ENCODE assay signal across 20 cellular contexts in the genomic region with DNA sequence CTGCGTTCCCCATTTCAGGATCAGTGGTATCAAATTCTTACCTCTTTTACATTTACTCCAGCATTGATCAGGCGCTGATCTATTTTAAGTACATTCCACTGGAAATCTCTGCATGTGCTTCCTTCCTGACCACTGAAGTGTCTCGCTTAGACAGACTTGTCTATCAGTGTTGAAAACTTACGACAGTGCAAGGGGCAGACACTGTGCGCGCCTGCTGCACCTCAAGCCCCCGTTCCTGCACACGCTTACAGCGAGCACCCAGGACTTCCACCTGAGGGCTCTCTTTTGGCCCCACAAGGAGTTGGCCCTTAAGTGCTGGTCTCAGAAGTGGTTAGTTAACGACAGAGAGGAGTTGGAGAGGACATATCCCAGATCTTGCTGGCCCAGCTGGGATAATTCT.
DNase-seq lines count a peak whose midpoint lies in the region; ATAC-seq and TF ChIP-seq lines count a peak whose summit lies in the region.
"Had no signal": no experiment of that assay in that cellular context is flagged by ENCODE, and none has a peak within 500 bp of the region (broad histone marks: within the 10 kb centered on the region; RNA-seq: fewer than 3 reads in every experiment).

No MANE protein-coding gene starts in this region.

- in situ Hi-C loops in mammary epithelial cell (cut with MboI; ENCODE audit: low sequenced_read_pairs in 2 of 2) = no loop called here

- H3K27me3 ChIP-seq in breast epithelium (no peaks in the 10 kb centered on the region), mammary epithelial cell (ENCODE audit: insufficient read depth, low read length) (no peaks in the 10 kb centered on the region), trophoblast cell (ENCODE audit: insufficient read depth, low read length) (no peaks in the 10 kb centered on the region)
- H3K27me3 ChIP-seq: BLaER1 had no signal

- no peak for DNase-seq in breast epithelium (ENCODE audit: low spot score in 2 of 2)
- DNase-seq in mammary epithelial cell = no peak
- no peak for DNase-seq in epithelial cell of prostate (ENCODE audit: low read depth, low spot score)
- DNase-seq in memory B cell (ENCODE audit: low spot score in 2 of 2) = no peak
- DNase-seq in trophoblast cell = no peak
- DNase-seq in CD14-positive monocyte (ENCODE audit: low spot score) = no peak
- DNase-seq: 8988T; CD8-positive, alpha-beta memory T cell; COR-L47; DMS 273 treated with DMSO at 0.1 percent for 48 hours; DMS53; DND-41; EL; H9; IMR-90 had no signal

- no peak overlapping the region for H4K91ac ChIP-seq in trophoblast cell (ENCODE audit: low read depth, low read length)

- 98% methylated on average over 10 of the region's 10 CpGs for WGBS in mammary epithelial cell (ENCODE audit: low coverage, missing lambda C conversion rate)
- no CpG with 5 or more reads among the region's 10 CpGs for WGBS in trophoblast cell (ENCODE audit: extremely low coverage, insufficient coverage, insufficient read length)

- no peaks in the 10 kb centered on the region for H3K27me3 Mint-ChIP-seq in memory B cell
- peaks cover 0 to 6% (median 6%) of the 10 kb centered on the region in 3 donors for H3K27me3 Mint-ChIP-seq in CD14-positive monocyte (ENCODE audit: low read depth in 3 of 3)

- H3K79me1 ChIP-seq in trophoblast cell (ENCODE audit: low read length) = no peaks in the 10 kb centered on the region

- no peak overlapping the region for H2BK12ac ChIP-seq in trophoblast cell (ENCODE audit: low read length)

- H3K4me2 ChIP-seq in mammary epithelial cell (ENCODE audit: insufficient read depth, low read depth, low read length) = no peak overlapping the region
- H3K4me2 ChIP-seq in trophoblast cell (ENCODE audit: low read length) = no peak overlapping the region
- H3K4me2 ChIP-seq: BLaER1 had no signal

- H3K36me3 ChIP-seq in breast epithelium (no peaks in the 10 kb centered on the region), mammary epithelial cell (ENCODE audit: insufficient read depth, low read length) (no peaks in the 10 kb centered on the region), trophoblast cell (ENCODE audit: control insufficient read depth in 1 of 2, insufficient read depth in 2 of 2, low read length in 2 of 2) (peaks cover 2 to 3% of the 10 kb centered on the region in 2 experiments)
- H3K36me3 ChIP-seq: BLaER1 had no signal

- no peak overlapping the region for H3K4me3 ChIP-seq in breast epithelium
- H3K4me3 ChIP-seq in mammary epithelial cell (replicated peaks in 1 of 3; ENCODE audit: insufficient read depth in 1 of 3, low read depth in 2 of 3, low read length in 3 of 3) = no peak overlapping the region
- no peak overlapping the region for H3K4me3 ChIP-seq in trophoblast cell (ENCODE audit: low read depth, low read length)
- H3K4me3 ChIP-seq: BLaER1, GM12878 had no signal

- H3K4me3 Mint-ChIP-seq in memory B cell = no peak overlapping the region
- H3K4me3 Mint-ChIP-seq in CD14-positive monocyte = no peak overlapping the region
- H3K4me3 Mint-ChIP-seq: CD8-positive, alpha-beta memory T cell; H9 had no signal

- H3K4me1 ChIP-seq in breast epithelium = no peaks in the 10 kb centered on the region
- H3K4me1 ChIP-seq in mammary epithelial cell (ENCODE audit: insufficient read depth, low read length) = peaks cover 16% of the 10 kb centered on the region
- no peaks in the 10 kb centered on the region for H3K4me1 ChIP-seq in trophoblast cell (ENCODE audit: control insufficient read depth in 1 of 2, insufficient read depth in 2 of 2, low read length in 2 of 2)
- H3K4me1 ChIP-seq: BLaER1 had no signal

- H3K4ac ChIP-seq in trophoblast cell (ENCODE audit: low read depth, low read length) = peak overlapping the region; percentile 51

- peak overlapping the region; percentile 14 to 40 for H3K27ac ChIP-seq in breast epithelium
- no peak overlapping the region for H3K27ac ChIP-seq in mammary epithelial cell (ENCODE audit: insufficient read depth, low read depth, low read length)
- H3K27ac ChIP-seq in epithelial cell of prostate = peak overlapping the region; percentile 48
- H3K27ac ChIP-seq in trophoblast cell (ENCODE audit: low read depth, low read length) = no peak overlapping the region
- H3K27ac ChIP-seq: BLaER1, HL-60 had no signal

- no peak overlapping the region for H3K9ac ChIP-seq in mammary epithelial cell (ENCODE audit: insufficient read depth, low read length)
- H3K9ac ChIP-seq in trophoblast cell (ENCODE audit: low read length) = no peak overlapping the region
- H3K9ac ChIP-seq: BLaER1 had no signal

- CTCF ChIA-PET in mammary epithelial cell (lab: Charles Lee; ENCODE audit: low non-redundant PET) = no interaction called here

- ATAC-seq in memory B cell (ENCODE audit: low read depth) = no peak
- ATAC-seq in HG02678 (IDR thresholded peaks at IDR 0.05; ENCODE audit: unreplicated experiment) = no peak
- ATAC-seq in HG03196 (IDR thresholded peaks at IDR 0.05; ENCODE audit: unreplicated experiment) = no peak

- H4K20me1 ChIP-seq in mammary epithelial cell (ENCODE audit: insufficient read depth, low read length) = no peaks in the 10 kb centered on the region
- H4K20me1 ChIP-seq: BLaER1 had no signal

- H2BK5ac ChIP-seq in trophoblast cell (ENCODE audit: low read depth, low read length, poor library complexity) = no peak overlapping the region

- TF ChIP-seq CTCF in breast epithelium (IDR thresholded peaks at IDR 0.05) (no peak), mammary epithelial cell (conservative IDR thresholded peaks at IDR 0.05 in 1 of 2, IDR thresholded peaks at IDR 0.05 in 1 of 2; ENCODE audit: extremely low read depth in 1 of 2, insufficient read depth in 1 of 2, low read depth in 1 of 2, low read length in 2 of 2) (no peak), CD14-positive monocyte (IDR thresholded peaks at IDR 0.05) (no peak)

- H3K9me3 Mint-ChIP-seq in memory B cell = no peaks in the 10 kb centered on the region
- H3K9me3 Mint-ChIP-seq in CD14-positive monocyte = peaks cover 0 to 2% (median 0%) of the 10 kb centered on the region in 7 donors
- H3K9me3 Mint-ChIP-seq: CD8-positive, alpha-beta memory T cell had no signal

- intact Hi-C loops in breast epithelium (cut with DNase I; ENCODE audit: low total_unique reads) = no loop called here
- intact Hi-C loops in mammary epithelial cell (cut with micrococcal nuclease) = no loop called here
- intact Hi-C loops in CD14-positive monocyte (cut with micrococcal nuclease) = no loop called here

- H3K27ac Mint-ChIP-seq in memory B cell (peak overlapping the region; percentile 70), CD14-positive monocyte (peak overlapping the region in 1 of 7 donors; percentile 31)
- H3K27ac Mint-ChIP-seq: CD8-positive, alpha-beta memory T cell had no signal

- no peak overlapping the region for H2AK5ac ChIP-seq in trophoblast cell (ENCODE audit: low read length)

- no peak overlapping the region for H3K23ac ChIP-seq in trophoblast cell (ENCODE audit: low read length)

- H3K79me2 ChIP-seq in mammary epithelial cell (ENCODE audit: insufficient read depth, low read length) (peaks cover 67% of the 10 kb centered on the region), trophoblast cell (ENCODE audit: control insufficient read depth, insufficient read depth, low read length, poor library complexity) (peaks cover 7% of the 10 kb centered on the region)

- H2BK120ac ChIP-seq in trophoblast cell (ENCODE audit: insufficient read depth, low read length, poor library complexity) = no peak overlapping the region

- no peak overlapping the region for H4K12ac ChIP-seq in trophoblast cell (ENCODE audit: low read depth, low read length)

- H2AFZ ChIP-seq in mammary epithelial cell (ENCODE audit: low read depth, low read length) = no peak overlapping the region
- H2AFZ ChIP-seq in trophoblast cell (ENCODE audit: insufficient read depth, low read length, poor library complexity) = no peak overlapping the region

- H3K36me3 Mint-ChIP-seq in memory B cell (peaks cover 9% of the 10 kb centered on the region), CD14-positive monocyte (peaks cover 0 to 2% of the 10 kb centered on the region in 2 donors)
- H3K36me3 Mint-ChIP-seq: CD8-positive, alpha-beta memory T cell had no signal

- no peak overlapping the region for H3K14ac ChIP-seq in trophoblast cell (ENCODE audit: low read length)

- H4K8ac ChIP-seq in trophoblast cell (ENCODE audit: low read depth, low read length) = no peak overlapping the region

- BruUV-seq in mammary epithelial cell (replicated peaks; lab: Mats Ljungman, UMichigan) = no TSS peak

- peaks cover 21% of the 10 kb centered on the region for H3K4me1 Mint-ChIP-seq in memory B cell
- H3K4me1 Mint-ChIP-seq in CD14-positive monocyte = peaks cover 21% of the 10 kb centered on the region

- TF ChIP-seq POLR2A in breast epithelium (IDR thresholded peaks at IDR 0.05) = no peak

- H3K18ac ChIP-seq in trophoblast cell (ENCODE audit: low read length) = no peak overlapping the region

- dilution Hi-C loops in mammary epithelial cell (cut with HindIII; ENCODE audit: low sequenced_read_pairs) = no loop called here

- H3K9me3 ChIP-seq in breast epithelium = no peaks in the 10 kb centered on the region
- no peaks in the 10 kb centered on the region for H3K9me3 ChIP-seq in mammary epithelial cell (replicated peaks; ENCODE audit: insufficient read depth, low read length)
- H3K9me3 ChIP-seq in trophoblast cell (ENCODE audit: insufficient read depth, low read depth, low read length) = no peaks in the 10 kb centered on the region
- H3K9me3 ChIP-seq: BLaER1 had no signal

Comparison
In these comparisons a context has a peak if more than half of its experiments do, and no peak if none do; other contexts are left out.
1. H3K27ac ChIP-seq: peak in breast epithelium (2 of 2) and epithelial cell of prostate (single experiment); none in mammary epithelial cell (single experiment) and trophoblast cell (single experiment).